ENCODE assay signal across 1 cellular context in the genomic region with DNA sequence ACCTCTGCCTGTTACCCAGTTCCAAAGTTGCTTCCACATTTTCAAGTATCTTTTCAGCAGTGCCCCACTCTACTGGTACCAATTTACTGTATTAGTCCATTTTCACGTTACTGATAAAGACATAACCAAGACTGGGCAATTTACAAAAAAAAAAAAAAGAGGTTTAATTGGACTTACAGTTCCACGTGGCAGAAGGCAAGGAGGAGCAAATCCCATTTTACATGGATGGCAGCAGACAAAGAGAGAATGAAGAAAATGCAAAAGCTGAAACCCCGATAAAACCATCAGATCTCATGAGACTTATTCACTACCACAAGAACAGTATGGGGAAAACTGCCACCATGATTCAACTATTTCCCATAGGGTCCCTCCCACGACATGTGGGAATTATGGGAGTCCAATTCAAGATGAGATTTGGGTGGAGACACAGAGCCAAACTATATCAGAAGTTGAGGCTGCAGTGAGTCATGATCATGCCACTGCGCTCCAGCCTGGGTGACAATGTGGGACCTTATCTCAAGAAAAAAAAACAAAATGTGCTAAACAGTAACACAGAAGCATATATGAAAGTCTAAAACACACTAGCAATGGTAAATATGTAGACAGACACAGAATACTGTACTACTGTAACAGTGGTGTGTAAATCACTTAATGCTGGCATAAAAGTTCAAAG.
TF ChIP-seq lines count a peak whose summit lies in the region.

No MANE protein-coding gene starts in this region.

TF ChIP-seq in K562, 482 proteins besides CTCF, POLR2A, EP300 and RAD21 (continued from another document and continues in another):
- TF ChIP-seq, protein P1, sequence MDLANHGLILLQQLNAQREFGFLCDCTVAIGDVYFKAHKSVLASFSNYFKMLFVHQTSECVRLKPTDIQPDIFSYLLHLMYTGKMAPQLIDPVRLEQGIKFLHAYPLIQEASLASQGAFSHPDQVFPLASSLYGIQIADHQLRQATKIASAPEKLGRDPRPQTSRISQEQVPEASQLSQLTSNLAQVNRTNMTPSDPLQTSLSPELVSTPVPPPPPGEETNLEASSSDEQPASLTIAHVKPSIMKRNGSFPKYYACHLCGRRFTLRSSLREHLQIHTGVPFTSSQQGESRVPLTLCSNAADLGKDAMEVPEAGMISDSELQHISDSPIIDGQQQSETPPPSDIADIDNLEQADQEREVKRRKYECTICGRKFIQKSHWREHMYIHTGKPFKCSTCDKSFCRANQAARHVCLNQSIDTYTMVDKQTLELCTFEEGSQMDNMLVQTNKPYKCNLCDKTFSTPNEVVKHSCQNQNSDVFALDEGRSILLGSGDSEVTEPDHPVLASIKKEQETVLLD (IDR thresholded peaks at IDR 0.05): no peak
- TF ChIP-seq ZNF830 (CRISPR knock-in tag; IDR thresholded peaks at IDR 0.05) (no peak), POLR2AphosphoS5 (IDR thresholded peaks at IDR 0.05; ENCODE audit: control insufficient read depth, insufficient read depth, low read depth, low read length) (no peak), FUS (optimal IDR thresholded peaks at IDR 0.05; ENCODE audit: low read depth, low read length) (no peak), RBM17 (IDR thresholded peaks at IDR 0.05; ENCODE audit: borderline replicate concordance, low read depth, low read length) (no peak), ZNF77 (CRISPR knock-in tag; IDR thresholded peaks at IDR 0.05) (no peak), NEUROD1 (IDR thresholded peaks at IDR 0.05; ENCODE audit: borderline replicate concordance, low read depth, low read length, partially characterized antibody) (no peak), SIN3A (IDR thresholded peaks at IDR 0.05; ENCODE audit: borderline replicate concordance in 2 of 2, control insufficient read depth in 1 of 2, low read depth in 2 of 2, low read length in 2 of 2) (no peak), ZNF41 (CRISPR knock-in tag; conservative IDR thresholded peaks at IDR 0.05) (no peak), CREM (IDR thresholded peaks at IDR 0.05; ENCODE audit: low read depth) (no peak), HDAC6 (IDR thresholded peaks at IDR 0.05; ENCODE audit: low read depth, low read length) (no peak), PHF20 (IDR thresholded peaks at IDR 0.05; ENCODE audit: partially characterized antibody) (no peak), ZNF23 (CRISPR knock-in tag; IDR thresholded peaks at IDR 0.05) (no peak), POLR2H (tag; IDR thresholded peaks at IDR 0.05; ENCODE audit: low read depth) (no peak), PURB (CRISPR knock-in tag; IDR thresholded peaks at IDR 0.05; ENCODE audit: low read depth) (no peak), ESRRB (CRISPR knock-in tag; IDR thresholded peaks at IDR 0.05; ENCODE audit: borderline replicate concordance) (no peak), NONO (IDR thresholded peaks at IDR 0.05; ENCODE audit: low read depth in 2 of 2, low read length in 1 of 2) (no peak), ZNF274 (IDR thresholded peaks at IDR 0.05; ENCODE audit: borderline replicate concordance, low read depth, low read length) (no peak), ZNF121 (CRISPR knock-in tag; conservative IDR thresholded peaks at IDR 0.05) (no peak), ZNF589 (CRISPR knock-in tag; IDR thresholded peaks at IDR 0.05; ENCODE audit: low read depth) (no peak), RHOXF2B (CRISPR knock-in tag; conservative IDR thresholded peaks at IDR 0.05) (no peak), CBX3 (IDR thresholded peaks at IDR 0.05; ENCODE audit: borderline replicate concordance in 1 of 2, low read length in 2 of 2) (0 out of 3 replicates have a peak, but pooled peaks of 1 of the 2 experiments have one; percentile 9), ZNF696 (CRISPR knock-in tag; conservative IDR thresholded peaks at IDR 0.05) (no peak), FOSL1 (tag; conservative IDR thresholded peaks at IDR 0.05) (peak; percentile 86), MCM7 (IDR thresholded peaks at IDR 0.05) (no peak), PTRF (tag; IDR thresholded peaks at IDR 0.05) (no peak), DMBX1 (CRISPR knock-in tag; IDR thresholded peaks at IDR 0.05; ENCODE audit: borderline replicate concordance) (no peak), SMAD1 (IDR thresholded peaks at IDR 0.05; ENCODE audit: low read depth, low read length, partially characterized antibody) (no peak), MIER1 (IDR thresholded peaks at IDR 0.05; ENCODE audit: low read depth) (no peak), ZNF431 (CRISPR knock-in tag; IDR thresholded peaks at IDR 0.05) (peak; percentile 93), CBX8 (IDR thresholded peaks at IDR 0.05; ENCODE audit: borderline replicate concordance, extremely low read depth, low read depth, low read length, poor library complexity, severe bottlenecking) (no peak), SRSF9 (IDR thresholded peaks at IDR 0.05; ENCODE audit: borderline replicate concordance, low read depth, low read length) (no peak)
- TF ChIP-seq, protein P2, sequence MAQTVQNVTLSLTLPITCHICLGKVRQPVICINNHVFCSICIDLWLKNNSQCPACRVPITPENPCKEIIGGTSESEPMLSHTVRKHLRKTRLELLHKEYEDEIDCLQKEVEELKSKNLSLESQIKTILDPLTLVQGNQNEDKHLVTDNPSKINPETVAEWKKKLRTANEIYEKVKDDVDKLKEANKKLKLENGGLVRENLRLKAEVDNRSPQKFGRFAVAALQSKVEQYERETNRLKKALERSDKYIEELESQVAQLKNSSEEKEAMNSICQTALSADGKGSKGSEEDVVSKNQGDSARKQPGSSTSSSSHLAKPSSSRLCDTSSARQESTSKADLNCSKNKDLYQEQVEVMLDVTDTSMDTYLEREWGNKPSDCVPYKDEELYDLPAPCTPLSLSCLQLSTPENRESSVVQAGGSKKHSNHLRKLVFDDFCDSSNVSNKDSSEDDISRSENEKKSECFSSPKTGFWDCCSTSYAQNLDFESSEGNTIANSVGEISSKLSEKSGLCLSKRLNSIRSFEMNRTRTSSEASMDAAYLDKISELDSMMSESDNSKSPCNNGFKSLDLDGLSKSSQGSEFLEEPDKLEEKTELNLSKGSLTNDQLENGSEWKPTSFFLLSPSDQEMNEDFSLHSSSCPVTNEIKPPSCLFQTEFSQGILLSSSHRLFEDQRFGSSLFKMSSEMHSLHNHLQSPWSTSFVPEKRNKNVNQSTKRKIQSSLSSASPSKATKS (CRISPR knock-in tag; IDR thresholded peaks at IDR 0.05): no peak
- TF ChIP-seq, protein P3, sequence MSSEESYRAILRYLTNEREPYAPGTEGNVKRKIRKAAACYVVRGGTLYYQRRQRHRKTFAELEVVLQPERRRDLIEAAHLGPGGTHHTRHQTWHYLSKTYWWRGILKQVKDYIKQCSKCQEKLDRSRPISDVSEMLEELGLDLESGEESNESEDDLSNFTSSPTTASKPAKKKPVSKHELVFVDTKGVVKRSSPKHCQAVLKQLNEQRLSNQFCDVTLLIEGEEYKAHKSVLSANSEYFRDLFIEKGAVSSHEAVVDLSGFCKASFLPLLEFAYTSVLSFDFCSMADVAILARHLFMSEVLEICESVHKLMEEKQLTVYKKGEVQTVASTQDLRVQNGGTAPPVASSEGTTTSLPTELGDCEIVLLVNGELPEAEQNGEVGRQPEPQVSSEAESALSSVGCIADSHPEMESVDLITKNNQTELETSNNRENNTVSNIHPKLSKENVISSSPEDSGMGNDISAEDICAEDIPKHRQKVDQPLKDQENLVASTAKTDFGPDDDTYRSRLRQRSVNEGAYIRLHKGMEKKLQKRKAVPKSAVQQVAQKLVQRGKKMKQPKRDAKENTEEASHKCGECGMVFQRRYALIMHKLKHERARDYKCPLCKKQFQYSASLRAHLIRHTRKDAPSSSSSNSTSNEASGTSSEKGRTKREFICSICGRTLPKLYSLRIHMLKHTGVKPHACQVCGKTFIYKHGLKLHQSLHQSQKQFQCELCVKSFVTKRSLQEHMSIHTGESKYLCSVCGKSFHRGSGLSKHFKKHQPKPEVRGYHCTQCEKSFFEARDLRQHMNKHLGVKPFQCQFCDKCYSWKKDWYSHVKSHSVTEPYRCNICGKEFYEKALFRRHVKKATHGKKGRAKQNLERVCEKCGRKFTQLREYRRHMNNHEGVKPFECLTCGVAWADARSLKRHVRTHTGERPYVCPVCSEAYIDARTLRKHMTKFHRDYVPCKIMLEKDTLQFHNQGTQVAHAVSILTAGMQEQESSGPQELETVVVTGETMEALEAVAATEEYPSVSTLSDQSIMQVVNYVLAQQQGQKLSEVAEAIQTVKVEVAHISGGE (CRISPR knock-in tag; IDR thresholded peaks at IDR 0.05): no peak
- TF ChIP-seq, protein P4, sequence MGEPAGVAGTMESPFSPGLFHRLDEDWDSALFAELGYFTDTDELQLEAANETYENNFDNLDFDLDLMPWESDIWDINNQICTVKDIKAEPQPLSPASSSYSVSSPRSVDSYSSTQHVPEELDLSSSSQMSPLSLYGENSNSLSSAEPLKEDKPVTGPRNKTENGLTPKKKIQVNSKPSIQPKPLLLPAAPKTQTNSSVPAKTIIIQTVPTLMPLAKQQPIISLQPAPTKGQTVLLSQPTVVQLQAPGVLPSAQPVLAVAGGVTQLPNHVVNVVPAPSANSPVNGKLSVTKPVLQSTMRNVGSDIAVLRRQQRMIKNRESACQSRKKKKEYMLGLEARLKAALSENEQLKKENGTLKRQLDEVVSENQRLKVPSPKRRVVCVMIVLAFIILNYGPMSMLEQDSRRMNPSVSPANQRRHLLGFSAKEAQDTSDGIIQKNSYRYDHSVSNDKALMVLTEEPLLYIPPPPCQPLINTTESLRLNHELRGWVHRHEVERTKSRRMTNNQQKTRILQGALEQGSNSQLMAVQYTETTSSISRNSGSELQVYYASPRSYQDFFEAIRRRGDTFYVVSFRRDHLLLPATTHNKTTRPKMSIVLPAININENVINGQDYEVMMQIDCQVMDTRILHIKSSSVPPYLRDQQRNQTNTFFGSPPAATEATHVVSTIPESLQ (CRISPR knock-in tag; IDR thresholded peaks at IDR 0.05): no peak
- TF ChIP-seq, protein P5, sequence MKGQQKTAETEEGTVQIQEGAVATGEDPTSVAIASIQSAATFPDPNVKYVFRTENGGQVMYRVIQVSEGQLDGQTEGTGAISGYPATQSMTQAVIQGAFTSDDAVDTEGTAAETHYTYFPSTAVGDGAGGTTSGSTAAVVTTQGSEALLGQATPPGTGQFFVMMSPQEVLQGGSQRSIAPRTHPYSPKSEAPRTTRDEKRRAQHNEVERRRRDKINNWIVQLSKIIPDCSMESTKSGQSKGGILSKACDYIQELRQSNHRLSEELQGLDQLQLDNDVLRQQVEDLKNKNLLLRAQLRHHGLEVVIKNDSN (CRISPR knock-in tag; IDR thresholded peaks at IDR 0.05): no peak
- TF ChIP-seq, protein P6, sequence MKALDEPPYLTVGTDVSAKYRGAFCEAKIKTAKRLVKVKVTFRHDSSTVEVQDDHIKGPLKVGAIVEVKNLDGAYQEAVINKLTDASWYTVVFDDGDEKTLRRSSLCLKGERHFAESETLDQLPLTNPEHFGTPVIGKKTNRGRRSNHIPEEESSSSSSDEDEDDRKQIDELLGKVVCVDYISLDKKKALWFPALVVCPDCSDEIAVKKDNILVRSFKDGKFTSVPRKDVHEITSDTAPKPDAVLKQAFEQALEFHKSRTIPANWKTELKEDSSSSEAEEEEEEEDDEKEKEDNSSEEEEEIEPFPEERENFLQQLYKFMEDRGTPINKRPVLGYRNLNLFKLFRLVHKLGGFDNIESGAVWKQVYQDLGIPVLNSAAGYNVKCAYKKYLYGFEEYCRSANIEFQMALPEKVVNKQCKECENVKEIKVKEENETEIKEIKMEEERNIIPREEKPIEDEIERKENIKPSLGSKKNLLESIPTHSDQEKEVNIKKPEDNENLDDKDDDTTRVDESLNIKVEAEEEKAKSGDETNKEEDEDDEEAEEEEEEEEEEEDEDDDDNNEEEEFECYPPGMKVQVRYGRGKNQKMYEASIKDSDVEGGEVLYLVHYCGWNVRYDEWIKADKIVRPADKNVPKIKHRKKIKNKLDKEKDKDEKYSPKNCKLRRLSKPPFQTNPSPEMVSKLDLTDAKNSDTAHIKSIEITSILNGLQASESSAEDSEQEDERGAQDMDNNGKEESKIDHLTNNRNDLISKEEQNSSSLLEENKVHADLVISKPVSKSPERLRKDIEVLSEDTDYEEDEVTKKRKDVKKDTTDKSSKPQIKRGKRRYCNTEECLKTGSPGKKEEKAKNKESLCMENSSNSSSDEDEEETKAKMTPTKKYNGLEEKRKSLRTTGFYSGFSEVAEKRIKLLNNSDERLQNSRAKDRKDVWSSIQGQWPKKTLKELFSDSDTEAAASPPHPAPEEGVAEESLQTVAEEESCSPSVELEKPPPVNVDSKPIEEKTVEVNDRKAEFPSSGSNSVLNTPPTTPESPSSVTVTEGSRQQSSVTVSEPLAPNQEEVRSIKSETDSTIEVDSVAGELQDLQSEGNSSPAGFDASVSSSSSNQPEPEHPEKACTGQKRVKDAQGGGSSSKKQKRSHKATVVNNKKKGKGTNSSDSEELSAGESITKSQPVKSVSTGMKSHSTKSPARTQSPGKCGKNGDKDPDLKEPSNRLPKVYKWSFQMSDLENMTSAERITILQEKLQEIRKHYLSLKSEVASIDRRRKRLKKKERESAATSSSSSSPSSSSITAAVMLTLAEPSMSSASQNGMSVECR (CRISPR knock-in tag; IDR thresholded peaks at IDR 0.05): no peak
- TF ChIP-seq, protein P7, sequence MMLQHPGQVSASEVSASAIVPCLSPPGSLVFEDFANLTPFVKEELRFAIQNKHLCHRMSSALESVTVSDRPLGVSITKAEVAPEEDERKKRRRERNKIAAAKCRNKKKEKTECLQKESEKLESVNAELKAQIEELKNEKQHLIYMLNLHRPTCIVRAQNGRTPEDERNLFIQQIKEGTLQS (IDR thresholded peaks at IDR 0.05): peak; percentile 54
- TF ChIP-seq, protein P7 (CRISPR knock-in tag; conservative IDR thresholded peaks at IDR 0.05): no peak
- TF ChIP-seq, protein P8, sequence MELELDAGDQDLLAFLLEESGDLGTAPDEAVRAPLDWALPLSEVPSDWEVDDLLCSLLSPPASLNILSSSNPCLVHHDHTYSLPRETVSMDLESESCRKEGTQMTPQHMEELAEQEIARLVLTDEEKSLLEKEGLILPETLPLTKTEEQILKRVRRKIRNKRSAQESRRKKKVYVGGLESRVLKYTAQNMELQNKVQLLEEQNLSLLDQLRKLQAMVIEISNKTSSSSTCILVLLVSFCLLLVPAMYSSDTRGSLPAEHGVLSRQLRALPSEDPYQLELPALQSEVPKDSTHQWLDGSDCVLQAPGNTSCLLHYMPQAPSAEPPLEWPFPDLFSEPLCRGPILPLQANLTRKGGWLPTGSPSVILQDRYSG (tag; conservative IDR thresholded peaks at IDR 0.05; ENCODE audit: low read depth): no peak
